Comparison of ENCODE assay signal across 22 cellular contexts in genomic region chr21:43754948-43755781, GRCh38. TPM values are rescaled to one million over a fixed set of nuclear protein-coding genes. Genes with fewer than 3 reads are reported as not detected.
A peak's percentile ranks its signal among the peaks of the same experiment; 100 is the strongest.
DNase-seq lines count a peak whose midpoint lies in the region; ATAC-seq, FAIRE-seq and TF ChIP-seq lines count a peak whose summit lies in the region.
"Had no signal": no experiment of that assay in that cellular context is flagged by ENCODE, and none has a peak within 500 bp of the region (broad histone marks: within the 10 kb centered on the region; RNA-seq: fewer than 3 reads in every experiment).

No MANE protein-coding gene starts in this region.

- H3K36me3 ChIP-seq in SK-N-SH (replicated peaks in 1 of 2; ENCODE audit: control insufficient read depth in 1 of 2, insufficient read depth in 2 of 2, low read length in 1 of 2) = peaks cover 0 to 65% of the 10 kb centered on the region in 2 experiments
- H3K36me3 ChIP-seq in RWPE2 (ENCODE audit: low read depth) = peaks cover 95% of the 10 kb centered on the region

- no peak for TF ChIP-seq RAD21 in SK-N-SH (IDR thresholded peaks at IDR 0.05; ENCODE audit: low read length)

- FAIRE-seq in GM12891 (lab: Jason Lieb, UNC) = no peak

- CTCF ChIA-PET in SK-N-SH (lab: Yijun Ruan, JAX) = interaction anchor here (1.4 kb wide), 1 partner anchor 14 kb away, joined by 4 read pairs; no protein-coding TSS in a partner anchor

- POLR2A ChIA-PET in SK-N-SH (lab: Yijun Ruan, JAX) = no interaction called here

- H3K27me3 ChIP-seq in SK-N-SH (ENCODE audit: insufficient read depth) (no peaks in the 10 kb centered on the region), RWPE2 (ENCODE audit: insufficient read depth, poor library complexity, severe bottlenecking) (no peaks in the 10 kb centered on the region)
- H3K27me3 ChIP-seq: dorsolateral prefrontal cortex, left lung, sigmoid colon, upper lobe of right lung had no signal

- no peak overlapping the region for H3K4me2 ChIP-seq in SK-N-SH

- intact Hi-C loops in left ventricle myocardium superior (cut with micrococcal nuclease) = no loop called here

- H3K9me3 ChIP-seq in SK-N-SH (no peaks in the 10 kb centered on the region), RWPE2 (ENCODE audit: severe bottlenecking) (no peaks in the 10 kb centered on the region)
- H3K9me3 ChIP-seq: left lung, sigmoid colon, upper lobe of right lung had no signal

- no peak overlapping the region for H2AFZ ChIP-seq in SK-N-SH (ENCODE audit: low read depth)
- H2AFZ ChIP-seq: parathyroid adenoma had no signal

- H3K27ac ChIP-seq in SK-N-SH (ENCODE audit: low read depth in 2 of 2, low read length in 1 of 2) (no peak overlapping the region; a peak in 1 of 4 replicates), RWPE2 (ENCODE audit: poor library complexity, severe bottlenecking) (no peak overlapping the region)
- H3K27ac ChIP-seq: left lung, parathyroid adenoma, sigmoid colon, upper lobe of right lung had no signal

- no peaks in the 10 kb centered on the region for H3K4me1 ChIP-seq in SK-N-SH (ENCODE audit: control insufficient read depth in 1 of 2, insufficient read depth in 2 of 2, low read depth in 1 of 2, low read length in 1 of 2)
- H3K4me1 ChIP-seq in RWPE2 (ENCODE audit: insufficient read depth, poor library complexity, severe bottlenecking) = no peaks in the 10 kb centered on the region
- H3K4me1 ChIP-seq: parathyroid adenoma had no signal

- 98% methylated on average over 8 of the region's 26 CpGs for WGBS in SK-N-SH (ENCODE audit: low lambda C conversion rate)

- TF ChIP-seq EP300 in SK-N-SH (IDR thresholded peaks at IDR 0.05; ENCODE audit: borderline replicate concordance in 1 of 2, low read depth in 1 of 2, low read length in 1 of 2) = no peak

- TF ChIP-seq CTCF in SK-N-SH (IDR thresholded peaks at IDR 0.05) (no peak), RWPE2 (IDR thresholded peaks at IDR 0.05; ENCODE audit: poor library complexity, severe bottlenecking) (no peak)

- in situ Hi-C loops in KBM-7 (cut with MboI; ENCODE audit: low pct_unique_long_range_greater_than_20kb, low sequenced_read_pairs) = no loop called here

- no peaks in the 10 kb centered on the region for H3K79me2 ChIP-seq in SK-N-SH (ENCODE audit: insufficient read depth)
- H3K79me2 ChIP-seq: parathyroid adenoma had no signal

- peak; percentile 55 for DNase-seq in SK-N-SH
- DNase-seq in GM12891 (ENCODE audit: insufficient read length, low spot score) = no peak
- DNase-seq in RWPE2 (ENCODE audit: low spot score) = no peak
- peak; percentile 64 for DNase-seq in left ventricle myocardium superior
- no peak for DNase-seq in SKM-1 (lab: John Stamatoyannopoulos, UW; ENCODE audit: unreplicated experiment)
- no peak for DNase-seq in KBM-7
- no peak for DNase-seq in NCI-H1092 treated with DMSO at 0.1 percent for 48 hours (lab: John Stamatoyannopoulos, UW)
- DNase-seq: 8988T; activated CD4-positive, alpha-beta T cell treated with anti-CD3 and anti-CD28 coated beads, Interleukin-2, amount 50 U/mL, for 4 hours; DMS79 treated with DMSO at 0.1 percent for 48 hours; left lung; MM.1S; NCI-H187; NCI-H748 treated with DMSO at 0.1 percent for 48 hours; SHP77 treated with DMSO at 0.1 percent for 48 hours; sigmoid colon; stimulated activated CD8-positive, alpha-beta memory T cell treated with anti-CD3 and anti-CD28 coated beads, Interleukin-4, amount 100 ng/mL, for 48 hours; upper lobe of right lung had no signal

- no peaks in the 10 kb centered on the region for H3K9me2 ChIP-seq in SK-N-SH

- ATAC-seq in SK-N-SH treated with all-trans-retinoic acid at 6 μM for 48 hours = no peak; the same call in 2 of the 3 replicates
- peak; percentile 5; the same call in 1 of the 3 replicates for ATAC-seq in RWPE2 (ENCODE audit: low read depth)
- peak; percentile 58 for ATAC-seq in left ventricle myocardium superior
- ATAC-seq: left lung; natural killer cell treated with Interleukin-12 subunit alpha and Interleukin-12 subunit beta and Interleukin-15 and Interleukin-18, amount 100 ng/mL, for 72 hours; upper lobe of right lung had no signal

- H3K4me3 ChIP-seq in SK-N-SH (ENCODE audit: low read depth in 2 of 2, low read length in 1 of 2) (no peak overlapping the region), RWPE2 (ENCODE audit: severe bottlenecking) (no peak overlapping the region)
- H3K4me3 ChIP-seq: dorsolateral prefrontal cortex, left lung, sigmoid colon, upper lobe of right lung had no signal

- no peak overlapping the region for H3K9ac ChIP-seq in SK-N-SH
- H3K9ac ChIP-seq: parathyroid adenoma had no signal

- no peaks in the 10 kb centered on the region for H3F3A ChIP-seq in SK-N-SH (replicated peaks; ENCODE audit: insufficient read depth)

- TF ChIP-seq POLR2A in GM12891 (IDR thresholded peaks at IDR 0.05; ENCODE audit: low read depth, low read length) = no peak

- H4K20me1 ChIP-seq in SK-N-SH (ENCODE audit: insufficient read depth) = no peaks in the 10 kb centered on the region

TF ChIP-seq in SK-N-SH, 30 proteins besides CTCF, POLR2A, EP300 and RAD21:
- TF ChIP-seq RFX5 (IDR thresholded peaks at IDR 0.05; ENCODE audit: low read length) = peak; percentile 58; the same call in 1 of the 2 replicates
- TF ChIP-seq NRF1 (IDR thresholded peaks at IDR 0.05; ENCODE audit: low read depth, low read length) = no peak

TF ChIP-seq in SK-N-SH treated with all-trans-retinoic acid at 6 μM for 48 hours, 23 proteins besides CTCF, POLR2A, EP300 and RAD21 (continues in another document):
- TF ChIP-seq PATZ1 (CRISPR knock-in tag; IDR thresholded peaks at IDR 0.05; ENCODE audit: borderline replicate concordance) (no peak), RARB (CRISPR knock-in tag; IDR thresholded peaks at IDR 0.05) (no peak), ZNF565 (CRISPR knock-in tag; conservative IDR thresholded peaks at IDR 0.05; ENCODE audit: low read depth) (no peak), ESRRG (CRISPR knock-in tag; IDR thresholded peaks at IDR 0.05) (no peak), ISL1 (CRISPR knock-in tag; IDR thresholded peaks at IDR 0.05) (no peak), TOX (CRISPR knock-in tag; IDR thresholded peaks at IDR 0.05; ENCODE audit: borderline replicate concordance) (no peak)

TF ChIP-seq in GM12891, 5 proteins besides CTCF, POLR2A, EP300 and RAD21:
- TF ChIP-seq POLR2AphosphoS5 (IDR thresholded peaks at IDR 0.05; ENCODE audit: low read depth, low read length) = no peak
- 0 out of 2 replicates have a peak, but pooled peaks have one; percentile 4 for TF ChIP-seq SPI1 (IDR thresholded peaks at IDR 0.05; ENCODE audit: low read depth, low read length)
- no peak for TF ChIP-seq PAX5 (IDR thresholded peaks at IDR 0.05; ENCODE audit: insufficient read depth, low read length, severe bottlenecking)

RNA-seq across cellular contexts. Expression of gene CSTB, which starts 20.9 kb away (rescaled TPM):
- polyA plus RNA-seq in SK-N-SH (2012; rRNA removed) = 64.5 and 101 TPM in 2 replicates
- polyA plus RNA-seq in SK-N-SH (2012; cell fraction: cytosol; rRNA removed) = 74.5 and 76.9 TPM in 2 replicates
- 34.0 and 36.2 TPM in 2 replicates for polyA plus RNA-seq in SK-N-SH (2012; cell fraction: nucleus; rRNA removed)
- 46.0 TPM for polyA plus RNA-seq in GM12891 (2012; ENCODE audit: low read depth, missing spikeins)
- 37.6 TPM for total RNA-seq in left ventricle myocardium superior

RNA-seq across cellular contexts. Expression of gene RRP1, which starts 34.2 kb away (rescaled TPM):
- 12.0 and 22.7 TPM in 2 replicates for polyA plus RNA-seq in SK-N-SH (2012; rRNA removed)
- polyA plus RNA-seq in SK-N-SH (2012; cell fraction: cytosol; rRNA removed) = 12.0 and 14.8 TPM in 2 replicates
- 46.0 and 48.9 TPM in 2 replicates for polyA plus RNA-seq in SK-N-SH (2012; cell fraction: nucleus; rRNA removed)
- polyA plus RNA-seq in GM12891 (2012; ENCODE audit: low read depth, missing spikeins) = 26.4 TPM
- total RNA-seq in left ventricle myocardium superior = 13.5 TPM

RNA-seq across cellular contexts. Expression of gene PDXK, which starts 36.2 kb away (rescaled TPM):
- polyA plus RNA-seq in SK-N-SH (2012; rRNA removed) = 85.7 and 89.2 TPM in 2 replicates
- polyA plus RNA-seq in SK-N-SH (2012; cell fraction: cytosol; rRNA removed) = 49.7 and 63.0 TPM in 2 replicates
- polyA plus RNA-seq in SK-N-SH (2012; cell fraction: nucleus; rRNA removed) = 110 and 138 TPM in 2 replicates
- polyA plus RNA-seq in GM12891 (2012; ENCODE audit: low read depth, missing spikeins) = 49.5 TPM
- 117 TPM for total RNA-seq in left ventricle myocardium superior

Comparison
In these comparisons a context has a peak if more than half of its experiments do, and no peak if none do; other contexts are left out.
1. DNase-seq: peak in SK-N-SH (single experiment) and left ventricle myocardium superior (single experiment); none in GM12891 (single experiment), RWPE2 (single experiment), SKM-1 (single experiment), KBM-7 (single experiment) and NCI-H1092 treated with DMSO at 0.1 percent for 48 hours (single experiment).